Comparison of ENCODE assay signal across 14 cellular contexts in genomic region chr12:79659961-79660431, GRCh38. TPM values are rescaled to one million over a fixed set of nuclear protein-coding genes. Genes with fewer than 3 reads are reported as not detected.
A peak's percentile ranks its signal among the peaks of the same experiment; 100 is the strongest.
DNase-seq lines count a peak whose midpoint lies in the region; ATAC-seq, FAIRE-seq and TF ChIP-seq lines count a peak whose summit lies in the region.
"Had no signal": no experiment of that assay in that cellular context is flagged by ENCODE, and none has a peak within 500 bp of the region (broad histone marks: within the 10 kb centered on the region; RNA-seq: fewer than 3 reads in every experiment).

No MANE protein-coding gene starts in this region.

- 14% methylated on average over 1 of the region's 1 CpG for WGBS in right lobe of liver (ENCODE audit: insufficient coverage, low coverage, low lambda C conversion rate, missing lambda C conversion rate)

- H4K20me1 ChIP-seq in astrocyte (ENCODE audit: insufficient read depth, low read length): peaks cover 64% of the 10 kb centered on the region

- intact Hi-C loops in right lobe of liver (cut with DNase I): no loop called here
- intact Hi-C loops in kidney (cut with DNase I): no loop called here
- intact Hi-C loops in uterus (cut with DNase I; ENCODE audit: low total_unique reads): no loop called here
- intact Hi-C loops in activated CD4-positive, alpha-beta memory T cell treated with anti-CD3 and anti-CD28 coated beads for 36 hours (cut with micrococcal nuclease): no loop called here

- no peak overlapping the region for H3K27ac Mint-ChIP-seq in astrocyte (ENCODE audit: unreplicated experiment)
- no peak overlapping the region for H3K27ac Mint-ChIP-seq in activated CD4-positive, alpha-beta memory T cell treated with anti-CD3 and anti-CD28 coated beads for 36 hours
- H3K27ac Mint-ChIP-seq: T-cell had no signal

- H3K79me2 ChIP-seq in ACC112 (ENCODE audit: control insufficient read depth, insufficient read depth, low read length, unreplicated experiment) (peaks cover 50% of the 10 kb centered on the region), astrocyte (ENCODE audit: insufficient read depth, low read length) (peaks cover 99% of the 10 kb centered on the region)

- no peak overlapping the region for H3K4me2 ChIP-seq in astrocyte (ENCODE audit: low read length)

- H3K27me3 ChIP-seq in ACC112 (ENCODE audit: insufficient read depth, low read length) (no peaks in the 10 kb centered on the region), astrocyte (ENCODE audit: insufficient read depth, low read length) (no peaks in the 10 kb centered on the region), right lobe of liver (no peaks in the 10 kb centered on the region), uterus (no peaks in the 10 kb centered on the region)

- H2AFZ ChIP-seq in ACC112 (ENCODE audit: low read length, unreplicated experiment) (peak overlapping the region; percentile 59), astrocyte (ENCODE audit: low read depth, low read length) (no peak overlapping the region)

- no peak for TF ChIP-seq POLR2A in right lobe of liver (IDR thresholded peaks at IDR 0.05)
- no peak for TF ChIP-seq POLR2A in uterus (IDR thresholded peaks at IDR 0.05)

- H3K9ac ChIP-seq in astrocyte (ENCODE audit: low read length) (no peak overlapping the region), kidney (ENCODE audit: low read length in 2 of 2) (no peak overlapping the region)

- H3K36me3 Mint-ChIP-seq in astrocyte (ENCODE audit: low read depth, unreplicated experiment): peaks cover 2% of the 10 kb centered on the region
- H3K36me3 Mint-ChIP-seq in activated CD4-positive, alpha-beta memory T cell treated with anti-CD3 and anti-CD28 coated beads for 36 hours: no peaks in the 10 kb centered on the region
- H3K36me3 Mint-ChIP-seq: T-cell had no signal

- H3K9me3 ChIP-seq in HEK293 (ENCODE audit: control insufficient read depth, insufficient read depth, low read depth, low read length) (no peaks in the 10 kb centered on the region), astrocyte (ENCODE audit: insufficient read depth, low read depth, low read length) (no peaks in the 10 kb centered on the region), right lobe of liver (no peaks in the 10 kb centered on the region), kidney (ENCODE audit: control insufficient read depth in 1 of 2, low read length in 2 of 2) (no peaks in the 10 kb centered on the region), uterus (no peaks in the 10 kb centered on the region)

- POLR2A ChIA-PET in HEK293 (lab: Yijun Ruan, JAX): no interaction called here
- POLR2A ChIA-PET in activated CD4-positive, alpha-beta memory T cell treated with anti-CD3 and anti-CD28 coated beads for 36 hours (lab: Charles Lee): no interaction called here

- peaks cover 13% of the 10 kb centered on the region for H3K4me1 Mint-ChIP-seq in astrocyte (ENCODE audit: low read depth, unreplicated experiment)
- no peaks in the 10 kb centered on the region for H3K4me1 Mint-ChIP-seq in activated CD4-positive, alpha-beta memory T cell treated with anti-CD3 and anti-CD28 coated beads for 36 hours (ENCODE audit: low read depth)

- H3K27ac ChIP-seq in ACC112 (ENCODE audit: low read depth, low read length) (0 out of 2 replicates have a peak overlapping the region, but pooled peaks have one; percentile 11), HEK293 (ENCODE audit: extremely low read depth, low read depth, low read length) (peak overlapping the region; percentile 42), astrocyte (ENCODE audit: low read depth, low read length) (no peak overlapping the region), right lobe of liver (no peak overlapping the region), kidney (ENCODE audit: low read depth in 2 of 2, low read length in 2 of 2) (no peak overlapping the region), uterus (no peak overlapping the region)

- H3K9me3 Mint-ChIP-seq in astrocyte (ENCODE audit: unreplicated experiment): no peaks in the 10 kb centered on the region
- no peaks in the 10 kb centered on the region for H3K9me3 Mint-ChIP-seq in activated CD4-positive, alpha-beta memory T cell treated with anti-CD3 and anti-CD28 coated beads for 36 hours
- H3K9me3 Mint-ChIP-seq: T-cell had no signal

- no peaks in the 10 kb centered on the region for H3K27me3 Mint-ChIP-seq in astrocyte (ENCODE audit: low read depth, unreplicated experiment)
- H3K27me3 Mint-ChIP-seq in activated CD4-positive, alpha-beta memory T cell treated with anti-CD3 and anti-CD28 coated beads for 36 hours: no peaks in the 10 kb centered on the region
- H3K27me3 Mint-ChIP-seq: naive B cell, T-cell had no signal

- no peak overlapping the region; the same call in 1 of the 2 replicates for H3K4me3 ChIP-seq in ACC112 (ENCODE audit: low read depth, low read length)
- H3K4me3 ChIP-seq in HEK293 (ENCODE audit: low read depth, low read length): no peak overlapping the region
- H3K4me3 ChIP-seq in astrocyte (ENCODE audit: insufficient read depth, low read depth, low read length): no peak overlapping the region
- H3K4me3 ChIP-seq in right lobe of liver: no peak overlapping the region
- no peak overlapping the region for H3K4me3 ChIP-seq in kidney (ENCODE audit: low read length in 2 of 2)
- H3K4me3 ChIP-seq in uterus: no peak overlapping the region

- DNase-seq in astrocyte (ENCODE audit: low read depth): no peak
- no peak for DNase-seq in right lobe of liver
- no peak for DNase-seq in kidney
- no peak for DNase-seq in uterus
- no peak for DNase-seq in DMS53 treated with DMSO at 0.1 percent for 48 hours (lab: John Stamatoyannopoulos, UW; ENCODE audit: unreplicated experiment)
- DNase-seq in activated CD4-positive, alpha-beta memory T cell treated with anti-CD3 and anti-CD28 coated beads for 36 hours: no peak
- DNase-seq: activated naive CD4-positive, alpha-beta T cell treated with Interleukin-2 at 50 U/mL for 16 hours; Kasumi-1; naive B cell; NCI-H146; NCI-H446 treated with DMSO at 0.1 percent for 48 hours; T-cell had no signal

- peak; percentile 82 for FAIRE-seq in astrocyte (lab: Jason Lieb, UNC)
- FAIRE-seq in kidney (lab: Jason Lieb, UNC): no peak

- peaks cover 8% of the 10 kb centered on the region for H3K36me3 ChIP-seq in ACC112 (ENCODE audit: insufficient read depth, low read length)
- H3K36me3 ChIP-seq in HEK293 (ENCODE audit: control insufficient read depth in 2 of 2, insufficient read depth in 1 of 2, low read length in 2 of 2): no peaks in the 10 kb centered on the region; a peak in 1 of 3 replicates
- peaks cover 16% of the 10 kb centered on the region for H3K36me3 ChIP-seq in astrocyte (ENCODE audit: insufficient read depth, low read length)
- no peaks in the 10 kb centered on the region for H3K36me3 ChIP-seq in right lobe of liver
- H3K36me3 ChIP-seq in kidney (ENCODE audit: control insufficient read depth in 1 of 2, insufficient read depth in 2 of 2, low read length in 2 of 2): no peaks in the 10 kb centered on the region
- H3K36me3 ChIP-seq in uterus: no peaks in the 10 kb centered on the region

- ATAC-seq in right lobe of liver: peak in 3 of 4 donors; percentile 18 to 36 (median 34)
- ATAC-seq: T-cell had no signal

- H3K4me1 ChIP-seq in ACC112 (ENCODE audit: control insufficient read depth, insufficient read depth, low read length, unreplicated experiment) (peaks cover 26% of the 10 kb centered on the region), HEK293 (ENCODE audit: control insufficient read depth, insufficient read depth, low read length) (peaks cover 23% of the 10 kb centered on the region), astrocyte (ENCODE audit: insufficient read depth, low read length) (peaks cover 2% of the 10 kb centered on the region), right lobe of liver (peaks cover 0 to 6% (median 0%) of the 10 kb centered on the region in 4 donors), kidney (ENCODE audit: control insufficient read depth in 1 of 2, insufficient read depth in 1 of 2, low read depth in 1 of 2, low read length in 2 of 2) (no peaks in the 10 kb centered on the region), uterus (peaks cover under 1 to 9% of the 10 kb centered on the region in 2 donors)

- CTCF ChIA-PET in HEK293 (lab: Yijun Ruan, JAX): no interaction called here
- CTCF ChIA-PET in activated CD4-positive, alpha-beta memory T cell treated with anti-CD3 and anti-CD28 coated beads for 36 hours (lab: Charles Lee): no interaction called here

- TF ChIP-seq CTCF in HEK293 (tag by site-specific recombination; IDR thresholded peaks at IDR 0.05) (no peak), astrocyte (IDR thresholded peaks at IDR 0.05; ENCODE audit: insufficient read depth, low read depth, low read length) (no peak), right lobe of liver (IDR thresholded peaks at IDR 0.05) (no peak), kidney (IDR thresholded peaks at IDR 0.05; ENCODE audit: borderline replicate concordance, extremely low read depth, insufficient read depth) (no peak), uterus (IDR thresholded peaks at IDR 0.05) (no peak)

- H3K4me3 Mint-ChIP-seq in astrocyte (ENCODE audit: unreplicated experiment): no peak overlapping the region
- H3K4me3 Mint-ChIP-seq in activated CD4-positive, alpha-beta memory T cell treated with anti-CD3 and anti-CD28 coated beads for 36 hours: no peak overlapping the region
- H3K4me3 Mint-ChIP-seq: naive B cell, T-cell had no signal

TF ChIP-seq in HEK293, 187 proteins besides CTCF, POLR2A, EP300 and RAD21:
- no peak for TF ChIP-seq ZBTB8A (tag by site-specific recombination; IDR thresholded peaks at IDR 0.05)
- TF ChIP-seq ZNF2 (tag by site-specific recombination; IDR thresholded peaks at IDR 0.05): no peak
- peak; percentile 82 for TF ChIP-seq PRDM6 (tag by site-specific recombination; IDR thresholded peaks at IDR 0.05)
- TF ChIP-seq ZNF623 (tag by site-specific recombination; IDR thresholded peaks at IDR 0.05): no peak
- TF ChIP-seq ZNF571 (tag by site-specific recombination; IDR thresholded peaks at IDR 0.05): no peak
TF ChIP-seq in HEK293: peak in this region for 1.

RNA-seq across cellular contexts. Expression of gene PAWR, which starts 30.8 kb away (rescaled TPM):
- total RNA-seq in astrocyte: 189 and 204 TPM in 2 replicates
- 10 to 100 TPM; 25.0 to 62.3 (median 28.9) TPM for total RNA-seq in right lobe of liver
- 69.2 TPM for total RNA-seq in kidney
- 30.7 TPM for polyA plus RNA-seq in kidney (ENCODE audit: insufficient read depth, low read depth, low replicate concordance)
- total RNA-seq in uterus: 100 to 1,000 TPM in 1 of 4 donors, 10 to 100 TPM in 3; 54.1 to 144 (median 73.1) TPM
- total RNA-seq in activated CD4-positive, alpha-beta memory T cell treated with anti-CD3 and anti-CD28 coated beads for 36 hours: 1 to 10 TPM; 4.6 to 5.3 TPM

Comparison
In these comparisons a context has a peak if more than half of its experiments do, and no peak if none do; other contexts are left out.
1. H3K27ac ChIP-seq: peak in ACC112 (single experiment) and HEK293 (single experiment); none in astrocyte (single experiment), right lobe of liver (0 of 3), kidney (0 of 2) and uterus (0 of 2).
2. RNA of gene PAWR, which starts 30.8 kb away (total RNA-seq): 189 to 204 TPM in astrocyte, 54.1 to 144 TPM in uterus, 69.2 TPM in kidney (single experiment) and 25.0 to 62.3 TPM in right lobe of liver; 4.6 to 5.3 TPM in activated CD4-positive, alpha-beta memory T cell treated with anti-CD3 and anti-CD28 coated beads for 36 hours; every median in the first group is over 4 times any median in the second.